ENCODE assay signal across 24 cellular contexts in the genomic region with DNA sequence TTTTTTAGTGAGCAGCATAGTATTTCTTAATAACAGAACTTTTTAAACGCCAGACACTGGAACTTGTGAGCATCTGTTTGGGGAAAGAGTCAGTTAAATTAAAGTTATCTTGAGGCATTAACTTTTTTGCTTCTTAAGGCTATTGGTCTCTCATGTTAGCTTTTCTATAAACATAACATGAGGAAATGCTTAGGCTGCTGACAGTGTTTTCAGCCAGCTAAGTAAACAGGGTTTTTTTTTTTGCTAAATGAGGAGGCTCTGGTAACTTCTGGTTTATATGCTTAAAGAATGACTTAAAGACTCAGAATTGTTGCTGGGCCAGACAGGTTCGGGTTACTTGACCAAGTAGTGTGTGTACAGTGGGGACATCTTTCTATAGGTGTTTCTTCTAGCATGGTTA.
"Had no signal": no experiment of that assay in that cellular context is flagged by ENCODE, and none has a peak within 500 bp of the region (broad histone marks: within the 10 kb centered on the region; RNA-seq: fewer than 3 reads in every experiment).

No MANE protein-coding gene starts in this region.

- H3K4me3 ChIP-seq: breast epithelium had no signal

- ATAC-seq: activated T-cell treated with anti-CD3 and anti-CD28 coated beads, Interleukin-2, amount 50 U/mL, for 4 hours; T-helper 17 cell had no signal

- H3K27ac Mint-ChIP-seq: activated B cell treated with CpG ODN at 0.5 μM for 24 hours; activated CD4-positive, alpha-beta memory T cell treated with anti-CD3 and anti-CD28 coated beads for 36 hours; activated CD4-positive, alpha-beta T cell treated with anti-CD3 and anti-CD28 coated beads, Interleukin-2, amount 10 ng/mL, durations not matched to agents 24 days and 14 days; activated naive CD4-positive, alpha-beta T cell treated with anti-CD3 and anti-CD28 coated beads for 36 hours; activated naive CD8-positive, alpha-beta T cell; T-helper 17 cell had no signal

- H3K36me3 ChIP-seq: breast epithelium had no signal

- H3K27me3 Mint-ChIP-seq: activated B cell treated with CpG ODN at 0.5 μM for 24 hours; activated CD4-positive, alpha-beta memory T cell treated with anti-CD3 and anti-CD28 coated beads for 36 hours; activated CD4-positive, alpha-beta T cell treated with anti-CD3 and anti-CD28 coated beads, Interleukin-2, amount 10 ng/mL, durations not matched to agents 24 days and 14 days; activated naive CD8-positive, alpha-beta T cell; T-helper 17 cell had no signal

- H3K4me1 ChIP-seq: breast epithelium had no signal

- H3K27me3 ChIP-seq: breast epithelium had no signal

- DNase-seq: activated B cell treated with CpG ODN at 0.5 μM for 24 hours; activated CD4-positive, alpha-beta memory T cell treated with anti-CD3 and anti-CD28 coated beads for 36 hours; activated CD4-positive, alpha-beta T cell treated with anti-CD3 and anti-CD28 coated beads for 1 hour; activated CD4-positive, alpha-beta T cell treated with anti-CD3 and anti-CD28 coated beads, Interleukin-2, amount 10 ng/mL, durations not matched to agents 24 days and 14 days; activated CD8-positive, alpha-beta memory T cell treated with anti-CD3 and anti-CD28 coated beads for 24 hours; activated gamma-delta T cell; activated naive CD4-positive, alpha-beta T cell treated with anti-CD3 and anti-CD28 coated beads for 36 hours; activated T-cell treated with anti-CD3 and anti-CD28 coated beads, Interleukin-2, amount 50 U/mL, for 4 hours; central memory CD4-positive, alpha-beta T cell; Karpas-422; MM.1S; NCI-H1048; NCI-H146; NCI-H187 treated with DMSO at 0.1 percent for 48 hours; NCI-H2171 treated with DMSO at 0.1 percent for 48 hours; NCI-H345; NCI-H510A; NCI-H526 treated with DMSO at 0.1 percent for 48 hours; NCI-H82; SIG-M5; T-helper 17 cell; T-helper 9 cell had no signal

- H3K4me3 Mint-ChIP-seq: activated B cell treated with CpG ODN at 0.5 μM for 24 hours; activated CD4-positive, alpha-beta memory T cell treated with anti-CD3 and anti-CD28 coated beads for 36 hours; activated CD4-positive, alpha-beta T cell treated with anti-CD3 and anti-CD28 coated beads, Interleukin-2, amount 10 ng/mL, durations not matched to agents 24 days and 14 days; activated naive CD4-positive, alpha-beta T cell treated with anti-CD3 and anti-CD28 coated beads for 36 hours; activated naive CD8-positive, alpha-beta T cell; activated T-cell treated with anti-CD3 and anti-CD28 coated beads, Interleukin-2, amount 50 U/mL, for 4 hours; T-helper 17 cell had no signal

- H3K4me1 Mint-ChIP-seq: T-helper 17 cell had no signal
